In genomic region chr22:24952837-24953293, GRCh38 we compare ENCODE assay signal across 8 cellular contexts. TPM values are rescaled to one million over a fixed set of nuclear protein-coding genes. Genes with fewer than 3 reads are reported as not detected.
DNase-seq lines count a peak whose midpoint lies in the region; ATAC-seq and TF ChIP-seq lines count a peak whose summit lies in the region.

No MANE protein-coding gene starts in this region.

- peak overlapping the region; percentile 62 to 92 for H3K4me3 ChIP-seq in gastroesophageal sphincter

- ATAC-seq in gastroesophageal sphincter = peak; percentile 60
- ATAC-seq in HG03196 (IDR thresholded peaks at IDR 0.05; ENCODE audit: unreplicated experiment) = no peak

- DNase-seq in COR-L47 (lab: John Stamatoyannopoulos, UW) (peak; percentile 67), HT-29 (ENCODE audit: low spot score) (peak; percentile 72), occipital lobe (lab: John Stamatoyannopoulos, UW) (peak; percentile 50), NCI-H187 (lab: John Stamatoyannopoulos, UW) (no peak), MV-4-11 (lab: John Stamatoyannopoulos, UW) (no peak)
- DNase-seq in activated T-cell treated with anti-CD3 and anti-CD28 coated beads, Interleukin-2, amount 50 U/mL, for 48 hours = peak; percentile 25 to 27

- H3K4me1 ChIP-seq in gastroesophageal sphincter = peaks cover 0 to 42% (median 9%) of the 10 kb centered on the region in 3 donors

- TF ChIP-seq CTCF in gastroesophageal sphincter (IDR thresholded peaks at IDR 0.05) = no peak

- no peak for TF ChIP-seq POLR2A in gastroesophageal sphincter (IDR thresholded peaks at IDR 0.05)

- peaks cover 9% of the 10 kb centered on the region for H3K27me3 ChIP-seq in gastroesophageal sphincter

- H3K36me3 ChIP-seq in gastroesophageal sphincter = no peaks in the 10 kb centered on the region

- no peaks in the 10 kb centered on the region for H3K9me3 ChIP-seq in gastroesophageal sphincter

- TF ChIP-seq EP300 in gastroesophageal sphincter (IDR thresholded peaks at IDR 0.05) = no peak

- no CpG with 5 or more reads among the region's 29 CpGs for WGBS in gastroesophageal sphincter (ENCODE audit: low coverage in 1 of 2), 2 donors

- peak overlapping the region in 3 of 4 donors; percentile 79 to 83 (median 81) for H3K27ac ChIP-seq in gastroesophageal sphincter

RNA-seq across cellular contexts. Expression of gene KIAA1671, which starts 0.3 kb away (rescaled TPM):
- 9.0 and 11.2 TPM in 2 replicates for total RNA-seq in HT-29 (2014; rRNA removed; shearing (Covaris generic))
- 10 to 100 TPM; 20.9 to 41.8 (median 28.4) TPM for total RNA-seq in gastroesophageal sphincter
- total RNA-seq in occipital lobe = 5.0 TPM

RNA-seq across cellular contexts. Expression of gene LHFPL7, which starts 6.4 kb away (rescaled TPM):
- total RNA-seq in HT-29 (2014; rRNA removed; shearing (Covaris generic)) = not detected in 2 replicates
- total RNA-seq in gastroesophageal sphincter = 1 to 10 TPM in 1 of 4 donors, not detected in 3; 2.9 TPM
- total RNA-seq in occipital lobe = not detected

Comparison
In these comparisons a context has a peak if more than half of its experiments do, and no peak if none do; other contexts are left out.
1. DNase-seq: peak in COR-L47 (single experiment), HT-29 (single experiment), activated T-cell treated with anti-CD3 and anti-CD28 coated beads, Interleukin-2, amount 50 U/mL, for 48 hours (2 of 2) and occipital lobe (single experiment); none in NCI-H187 (0 of 2) and MV-4-11 (single experiment).